17 cellular contexts compared by ENCODE assay signal in the genomic region with DNA sequence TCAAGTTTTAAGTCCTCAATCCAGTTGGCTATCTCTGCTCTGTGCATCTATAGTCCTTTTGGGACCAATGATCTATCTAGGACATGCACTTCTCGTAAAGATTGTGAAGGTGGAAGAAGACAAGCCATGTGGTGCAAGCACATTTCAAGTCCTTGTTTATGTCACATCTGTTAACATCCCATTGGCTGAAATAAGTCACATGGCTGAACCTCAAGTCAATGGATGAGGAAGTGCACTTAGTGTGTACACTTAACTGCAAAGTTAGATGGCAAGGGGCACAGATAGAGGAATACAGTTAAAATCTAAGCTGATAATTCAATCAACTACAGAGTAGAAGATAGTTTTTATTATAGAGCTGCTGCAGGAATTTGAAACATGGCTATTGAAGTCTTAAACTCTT.
"Had no signal": no experiment of that assay in that cellular context is flagged by ENCODE, and none has a peak within 500 bp of the region (broad histone marks: within the 10 kb centered on the region; RNA-seq: fewer than 3 reads in every experiment).

No MANE protein-coding gene starts in this region.

- H3K4me1 ChIP-seq: foreskin keratinocyte, right atrium auricular region, sigmoid colon, testis, tibial nerve, upper lobe of right lung, vagina had no signal

- ATAC-seq: foreskin keratinocyte; natural killer cell; stimulated activated naive B cell treated with anti-CD40 and anti-IgM and Interleukin-4, amounts not matched to agents 10 μg/mL and 1 μg/mL and 100 μg/mL, for 72 hours; stimulated activated naive CD8-positive, alpha-beta T cell treated with anti-CD3 and anti-CD28 coated beads, Interleukin-15, amount 100 ng/mL, for 72 hours; upper lobe of right lung had no signal

- H3K27me3 ChIP-seq: right atrium auricular region, sigmoid colon, testis, tibial nerve, upper lobe of right lung, vagina had no signal

- H3K27ac ChIP-seq: foreskin keratinocyte, right atrium auricular region, sigmoid colon, skin epidermis, testis, tibial nerve, upper lobe of right lung, vagina had no signal

- H3K36me3 ChIP-seq: right atrium auricular region, sigmoid colon, tibial nerve, upper lobe of right lung, vagina had no signal

- H3K4me3 ChIP-seq: right atrium auricular region, sigmoid colon, skin epidermis, testis, tibial nerve, upper lobe of right lung, vagina had no signal

- DNase-seq: effector CD4-positive, alpha-beta T cell; endodermal cell; foreskin keratinocyte; mammary epithelial cell; natural killer cell; sigmoid colon; stimulated activated CD4-positive, alpha-beta T cell treated with anti-CD3 and anti-CD28 coated beads, Interleukin-2, amount 100 ng/mL, for 24 hours; stimulated activated CD4-positive, alpha-beta T cell treated with anti-CD3 and anti-CD28 coated beads, Interleukin-4, amount 100 ng/mL, for 4 hours; stimulated activated naive B cell treated with anti-CD40 and anti-IgM and Interleukin-4, amounts not matched to agents 10 μg/mL and 1 μg/mL and 100 μg/mL, for 72 hours; stimulated activated naive CD8-positive, alpha-beta T cell treated with anti-CD3 and anti-CD28 coated beads, Interleukin-15, amount 100 ng/mL, for 72 hours; testis; upper lobe of right lung had no signal

- FAIRE-seq: endothelial cell of umbilical vein had no signal

- H3K9me3 ChIP-seq: right atrium auricular region, sigmoid colon, testis, tibial nerve, upper lobe of right lung, vagina had no signal
